In genomic region chr6:105272783-105273182, GRCh38 we compare ENCODE assay signal across 14 cellular contexts.
DNase-seq lines count a peak whose midpoint lies in the region; ATAC-seq, FAIRE-seq and TF ChIP-seq lines count a peak whose summit lies in the region.
"Had no signal": no experiment of that assay in that cellular context is flagged by ENCODE, and none has a peak within 500 bp of the region (broad histone marks: within the 10 kb centered on the region; RNA-seq: fewer than 3 reads in every experiment).

No MANE protein-coding gene starts in this region.

- H3K27me3 ChIP-seq in Caco-2 (replicated peaks; ENCODE audit: control insufficient read depth, insufficient read depth, low read length) (no peaks in the 10 kb centered on the region), IMR-90 (ENCODE audit: control insufficient read depth, insufficient read depth, low read length) (no peaks in the 10 kb centered on the region), H1 (replicated peaks in 1 of 4; ENCODE audit: control insufficient read depth in 3 of 4, extremely low read depth in 1 of 4, insufficient read depth in 3 of 4, low read length in 3 of 4) (no peaks in the 10 kb centered on the region), right lobe of liver (no peaks in the 10 kb centered on the region), esophagus squamous epithelium (no peaks in the 10 kb centered on the region)
- no peaks in the 10 kb centered on the region for H3K27me3 ChIP-seq in CD8-positive, alpha-beta memory T cell (ENCODE audit: insufficient read depth, low read length, poor library complexity, severe bottlenecking)

- WGBS in IMR-90 (ENCODE audit: extremely low coverage in 2 of 2, insufficient read length in 1 of 2), 2 experiments = 0% methylated on average over 1 of the region's 6 CpGs; no CpG with 5 or more reads in 1 of the 2 experiments
- WGBS in H1 (ENCODE audit: extremely low coverage in 1 of 2, insufficient coverage in 1 of 2, insufficient read length in 1 of 2, insufficient replicate concordance in 2 of 2, low coverage in 1 of 2, low lambda C conversion rate in 2 of 2, missing lambda C conversion rate in 1 of 2), 2 experiments = 56% methylated on average over 6 of the region's 6 CpGs; no CpG with 5 or more reads in 1 of the 2 experiments
- WGBS in right lobe of liver (ENCODE audit: insufficient coverage, low coverage, low lambda C conversion rate, missing lambda C conversion rate) = 24% methylated on average over 5 of the region's 6 CpGs
- 19 to 41% methylated on average over 5 to 6 of the region's 6 CpGs for WGBS in esophagus squamous epithelium, 2 donors

- no peaks in the 10 kb centered on the region for H3K79me2 ChIP-seq in H1 (ENCODE audit: control insufficient read depth in 1 of 2, insufficient read depth in 2 of 2, low read length in 2 of 2)

- no peak overlapping the region for H3K56ac ChIP-seq in IMR-90 (ENCODE audit: extremely low read depth, insufficient read depth, low read length)
- H3K56ac ChIP-seq in H1 (replicated peaks; ENCODE audit: insufficient read length, low read depth, low read length) = no peak overlapping the region

- no peak for FAIRE-seq in H1 (lab: Jason Lieb, UNC)

- H3K27me3 Mint-ChIP-seq in Caco-2 (ENCODE audit: insufficient read depth, unreplicated experiment) (no peaks in the 10 kb centered on the region), chondrocyte (ENCODE audit: low read depth) (no peaks in the 10 kb centered on the region)
- no peaks in the 10 kb centered on the region for H3K27me3 Mint-ChIP-seq in CD8-positive, alpha-beta memory T cell
- H3K27me3 Mint-ChIP-seq: CD4-positive, CD25-positive, alpha-beta regulatory T cell; dendritic cell treated with granulocyte-macrophage colony-stimulating factor and Interleukin-4, amounts not matched to agents 40 ng/mL and 50 ng/mL, for 4 days had no signal

- H3K4me1 Mint-ChIP-seq in Caco-2 (ENCODE audit: low read depth, unreplicated experiment) (peaks cover 16% of the 10 kb centered on the region), chondrocyte (ENCODE audit: low read depth) (no peaks in the 10 kb centered on the region)
- peaks cover 0 to 2% (median 0%) of the 10 kb centered on the region in 3 donors for H3K4me1 Mint-ChIP-seq in CD8-positive, alpha-beta memory T cell
- H3K4me1 Mint-ChIP-seq: CD4-positive, CD25-positive, alpha-beta regulatory T cell had no signal

- H4K8ac ChIP-seq in IMR-90 (ENCODE audit: low read depth in 2 of 2, low read length in 2 of 2) = no peak overlapping the region
- no peak overlapping the region for H4K8ac ChIP-seq in H1 (ENCODE audit: extremely low read depth, insufficient read depth, low read length)

- TF ChIP-seq CTCF in Caco-2 (IDR thresholded peaks at IDR 0.05; ENCODE audit: insufficient read depth in 1 of 2, low read depth in 1 of 2, low read length in 1 of 2, severe bottlenecking in 1 of 2, unreplicated experiment in 1 of 2) (no peak), IMR-90 (conservative IDR thresholded peaks at IDR 0.05; ENCODE audit: low read depth, low read length) (no peak), H1 (IDR thresholded peaks at IDR 0.05; ENCODE audit: control extremely low read depth in 1 of 3, insufficient read depth in 1 of 3, low read depth in 1 of 3, low read length in 3 of 3) (no peak), right lobe of liver (IDR thresholded peaks at IDR 0.05) (no peak), chondrocyte (IDR thresholded peaks at IDR 0.05) (no peak), esophagus squamous epithelium (IDR thresholded peaks at IDR 0.05) (no peak)

- H3K4ac ChIP-seq in IMR-90 (ENCODE audit: low read depth, low read length) = no peak overlapping the region
- no peak overlapping the region for H3K4ac ChIP-seq in H1 (replicated peaks; ENCODE audit: insufficient read length, low read depth, low read length)

- no peak overlapping the region for H2BK5ac ChIP-seq in IMR-90 (ENCODE audit: low read depth, low read length, poor library complexity, severe bottlenecking)
- H2BK5ac ChIP-seq in H1 (ENCODE audit: low read depth, low read length) = no peak overlapping the region

- no peak overlapping the region for H2BK12ac ChIP-seq in H1 (ENCODE audit: low read depth, low read length)

- H2BK20ac ChIP-seq in IMR-90 (ENCODE audit: low read depth, low read length) (no peak overlapping the region), H1 (ENCODE audit: low read length) (no peak overlapping the region)

- H3K27ac ChIP-seq in IMR-90 (ENCODE audit: insufficient read depth, low read length) (no peak overlapping the region), H1 (ENCODE audit: low read depth, low read length) (no peak overlapping the region), right lobe of liver (no peak overlapping the region), esophagus squamous epithelium (no peak overlapping the region)
- H3K27ac ChIP-seq in CD8-positive, alpha-beta memory T cell (ENCODE audit: low read depth, low read length) = no peak overlapping the region

- peak; percentile 57 to 70 for DNase-seq in Caco-2
- DNase-seq in IMR-90 = peak; percentile 44
- no peak for DNase-seq in H1 (ENCODE audit: low read depth in 1 of 2, low spot score in 2 of 2)
- DNase-seq in right lobe of liver = no peak
- no peak for DNase-seq in KG1 (lab: John Stamatoyannopoulos, UW)
- no peak for DNase-seq in chondrocyte (ENCODE audit: low spot score)
- no peak for DNase-seq in esophagus squamous epithelium (lab: John Stamatoyannopoulos, UW)
- DNase-seq in CD8-positive, alpha-beta memory T cell = no peak
- DNase-seq: activated T-cell treated with anti-CD3 and anti-CD28 coated beads, Interleukin-2, amount 50 U/mL, for 1 hour; CD4-positive, CD25-positive, alpha-beta regulatory T cell; NCI-H2107 had no signal

- dilution Hi-C loops in IMR-90 (cut with HindIII; ENCODE audit: low sequenced_read_pairs, unreplicated experiment) = no loop called here

- H2BK120ac ChIP-seq in IMR-90 (ENCODE audit: low read depth, low read length) (no peak overlapping the region), H1 (replicated peaks; ENCODE audit: low read depth, low read length) (no peak overlapping the region)

- no peak overlapping the region for H4K91ac ChIP-seq in IMR-90 (ENCODE audit: insufficient read depth, low read depth, low read length)
- no peak overlapping the region for H4K91ac ChIP-seq in H1 (replicated peaks; ENCODE audit: insufficient read length, low read length)

- H3K36me3 Mint-ChIP-seq in Caco-2 (ENCODE audit: insufficient read depth, unreplicated experiment) (peaks cover 26% of the 10 kb centered on the region), chondrocyte (ENCODE audit: low read depth) (peaks cover 20% of the 10 kb centered on the region)
- H3K36me3 Mint-ChIP-seq in CD8-positive, alpha-beta memory T cell = peaks cover 15 to 25% (median 19%) of the 10 kb centered on the region in 3 donors

- H2AFZ ChIP-seq in IMR-90 (replicated peaks; ENCODE audit: low read length, poor library complexity) = peak overlapping the region; percentile 60
- no peak overlapping the region; the same call in none of the 2 replicates for H2AFZ ChIP-seq in H1 (ENCODE audit: low read length)

- H2BK15ac ChIP-seq in IMR-90 (ENCODE audit: low read depth, low read length) (no peak overlapping the region), H1 (ENCODE audit: low read length) (0 out of 2 replicates have a peak overlapping the region, but pooled peaks have one; percentile 4)

- H3K9me3 Mint-ChIP-seq in Caco-2 (ENCODE audit: unreplicated experiment) = no peaks in the 10 kb centered on the region
- no peaks in the 10 kb centered on the region for H3K9me3 Mint-ChIP-seq in chondrocyte (ENCODE audit: low read depth)
- no peaks in the 10 kb centered on the region for H3K9me3 Mint-ChIP-seq in CD8-positive, alpha-beta memory T cell
- H3K9me3 Mint-ChIP-seq: dendritic cell treated with granulocyte-macrophage colony-stimulating factor and Interleukin-4, amounts not matched to agents 40 ng/mL and 50 ng/mL, for 4 days; T-helper 1 cell treated with Interleukin-12 subunit alpha and Interleukin-12 subunit beta and Interleukin-4 antibody, amounts not matched to agents 30 μg/mL and 1 μg/mL, for 36 hours had no signal

- CTCF ChIA-PET in Caco-2 (lab: Charles Lee) = interaction anchor here (1.6 kb wide), 1 partner anchor 185 kb away, joined by 4 read pairs; no protein-coding TSS in a partner anchor
- CTCF ChIA-PET in IMR-90 (lab: Yijun Ruan, JAX) = interaction anchor here (0.7 kb wide), 1 partner anchor 30 kb away, joined by 3 read pairs; no protein-coding TSS in a partner anchor
- CTCF ChIA-PET in H1 (lab: Charles Lee; ENCODE audit: partially characterized antibody) = interaction anchor here (1.0 to 2.5 kb wide), 6 partner anchors 8 to 185 kb away, joined by 3 to 10 read pairs (median 4); no protein-coding TSS in a partner anchor
- CTCF ChIA-PET in CD8-positive, alpha-beta memory T cell (lab: Charles Lee) = no interaction called here

- H3K23ac ChIP-seq in IMR-90 (ENCODE audit: low read depth, low read length) (no peak overlapping the region), H1 (ENCODE audit: insufficient read length) (no peak overlapping the region)

- BruUV-seq in Caco-2 (replicated peaks; lab: Mats Ljungman, UMichigan) (no TSS peak), IMR-90 (replicated peaks; lab: Mats Ljungman, UMichigan) (no TSS peak)

- in situ Hi-C loops in IMR-90 (cut with MboI; ENCODE audit: low sequenced_read_pairs) = no loop called here

- no peaks in the 10 kb centered on the region for H3K9me1 ChIP-seq in IMR-90 (ENCODE audit: insufficient read depth, low read length)

- no peak overlapping the region for H2AK9ac ChIP-seq in IMR-90 (replicated peaks; ENCODE audit: low read depth, low read length, poor library complexity)

- no peak overlapping the region for H3K9ac ChIP-seq in IMR-90 (ENCODE audit: low read depth, low read length)
- no peak overlapping the region; a peak in 1 of 7 replicates for H3K9ac ChIP-seq in H1 (replicated peaks in 1 of 4; ENCODE audit: extremely low read depth in 1 of 4, low read depth in 3 of 4, low read length in 3 of 4)

- no peaks in the 10 kb centered on the region for H3K9me3 ChIP-seq in Caco-2
- H3K9me3 ChIP-seq in IMR-90 (ENCODE audit: control insufficient read depth, insufficient read depth, low read length) = no peaks in the 10 kb centered on the region
- no peaks in the 10 kb centered on the region for H3K9me3 ChIP-seq in H1 (ENCODE audit: insufficient read depth in 2 of 2, low read depth in 1 of 2, low read length in 1 of 2)
- H3K9me3 ChIP-seq in right lobe of liver = no peaks in the 10 kb centered on the region
- H3K9me3 ChIP-seq in esophagus squamous epithelium = no peaks in the 10 kb centered on the region
- H3K9me3 ChIP-seq in CD8-positive, alpha-beta memory T cell (ENCODE audit: low read length) = no peaks in the 10 kb centered on the region

- no peak for TF ChIP-seq EP300 in H1 (IDR thresholded peaks at IDR 0.05; ENCODE audit: borderline replicate concordance in 1 of 2, low read depth in 2 of 2, low read length in 2 of 2)

- H4K20me1 ChIP-seq in IMR-90 (ENCODE audit: insufficient read depth, low read length) = no peaks in the 10 kb centered on the region
- no peaks in the 10 kb centered on the region for H4K20me1 ChIP-seq in H1 (replicated peaks in 1 of 2; ENCODE audit: control insufficient read depth in 1 of 2, insufficient read depth in 2 of 2, low read length in 2 of 2)

- H3K27ac Mint-ChIP-seq in Caco-2 (ENCODE audit: unreplicated experiment) = no peak overlapping the region
- no peak overlapping the region for H3K27ac Mint-ChIP-seq in chondrocyte (ENCODE audit: unreplicated experiment)
- no peak overlapping the region for H3K27ac Mint-ChIP-seq in CD8-positive, alpha-beta memory T cell
- H3K27ac Mint-ChIP-seq: dendritic cell treated with granulocyte-macrophage colony-stimulating factor and Interleukin-4, amounts not matched to agents 40 ng/mL and 50 ng/mL, for 4 days; T-helper 1 cell treated with Interleukin-12 subunit alpha and Interleukin-12 subunit beta and Interleukin-4 antibody, amounts not matched to agents 30 μg/mL and 1 μg/mL, for 36 hours had no signal

- POLR2A ChIA-PET in Caco-2 (lab: Charles Lee) = no interaction called here
- POLR2A ChIA-PET in IMR-90 (lab: Charles Lee; ENCODE audit: unreplicated experiment) = no interaction called here
- POLR2A ChIA-PET in H1 (lab: Charles Lee; ENCODE audit: partially characterized antibody) = interaction anchor here (0.9 kb wide), 1 partner anchor 95 kb away, joined by 3 read pairs; no protein-coding TSS in a partner anchor
- POLR2A ChIA-PET in CD8-positive, alpha-beta memory T cell (lab: Charles Lee) = no interaction called here

- no peak overlapping the region for H3K14ac ChIP-seq in IMR-90 (replicated peaks; ENCODE audit: low read depth, low read length)
- no peak overlapping the region for H3K14ac ChIP-seq in H1 (ENCODE audit: insufficient read length)

- no peak overlapping the region for H3K4me3 ChIP-seq in Caco-2 (ENCODE audit: low read depth, low read length)
- no peak overlapping the region for H3K4me3 ChIP-seq in IMR-90 (ENCODE audit: insufficient read depth, low read depth, low read length)
- no peak overlapping the region for H3K4me3 ChIP-seq in H1 (ENCODE audit: extremely low read depth in 1 of 4, insufficient read depth in 2 of 4, low read depth in 3 of 4, low read length in 4 of 4)
- no peak overlapping the region for H3K4me3 ChIP-seq in right lobe of liver
- H3K4me3 ChIP-seq in esophagus squamous epithelium = no peak overlapping the region
- H3K4me3 ChIP-seq in CD8-positive, alpha-beta memory T cell (ENCODE audit: low read length) = no peak overlapping the region

- H3K4me2 ChIP-seq in IMR-90 (ENCODE audit: low read depth, low read length) = no peak overlapping the region
- no peak overlapping the region for H3K4me2 ChIP-seq in H1 (ENCODE audit: insufficient read depth in 1 of 2, low read depth in 2 of 2, low read length in 2 of 2)

- H3K79me1 ChIP-seq in IMR-90 (ENCODE audit: low read depth in 1 of 2, low read length in 2 of 2) (no peaks in the 10 kb centered on the region), H1 (ENCODE audit: low read depth, low read length) (no peaks in the 10 kb centered on the region)

- TF ChIP-seq POLR2A in IMR-90 (IDR thresholded peaks at IDR 0.05; ENCODE audit: low read depth, low read length) = no peak
- no peak for TF ChIP-seq POLR2A in H1 (IDR thresholded peaks at IDR 0.05; ENCODE audit: control extremely low read depth in 1 of 2, low read depth in 2 of 2, low read length in 2 of 2)
- no peak for TF ChIP-seq POLR2A in right lobe of liver (IDR thresholded peaks at IDR 0.05)
- no peak for TF ChIP-seq POLR2A in esophagus squamous epithelium (IDR thresholded peaks at IDR 0.05)

- TF ChIP-seq RAD21 in IMR-90 (IDR thresholded peaks at IDR 0.05; ENCODE audit: low read length) (no peak), H1 (IDR thresholded peaks at IDR 0.05 in 1 of 2, conservative IDR thresholded peaks at IDR 0.05 in 1 of 2; ENCODE audit: low read depth in 2 of 2, low read length in 2 of 2) (0 out of 4 replicates have a peak, but pooled peaks of 1 of the 2 experiments have one; percentile 8)

- no peak overlapping the region for H4K5ac ChIP-seq in IMR-90 (ENCODE audit: low read depth, low read length)
- H4K5ac ChIP-seq in H1 (ENCODE audit: insufficient read length, low read depth, low read length) = no peak overlapping the region

- intact Hi-C loops in Caco-2 (cut with micrococcal nuclease; ENCODE audit: unreplicated experiment) (loop anchor here (5.0 kb wide), 2 partner anchors 135 to 185 kb away; a partner anchor contains a TSS), IMR-90 (cut with micrococcal nuclease) (no loop called here), right lobe of liver (cut with DNase I) (no loop called here), esophagus squamous epithelium (cut with DNase I) (no loop called here)

- no peaks in the 10 kb centered on the region for H3K23me2 ChIP-seq in H1 (ENCODE audit: low read depth, low read length)

- H3K36me3 ChIP-seq in Caco-2 (ENCODE audit: control insufficient read depth, insufficient read depth, low read length) (no peaks in the 10 kb centered on the region; the same call in 1 of the 2 replicates), IMR-90 (ENCODE audit: control insufficient read depth, insufficient read depth, low read length) (peaks cover 2% of the 10 kb centered on the region), H1 (ENCODE audit: control insufficient read depth in 2 of 4, insufficient read depth in 4 of 4, low read length in 3 of 4) (peaks cover 0 to 4% (median 3%) of the 10 kb centered on the region in 4 experiments; a peak in 5 of 8 replicates), right lobe of liver (peaks cover 0 to 15% (median 9%) of the 10 kb centered on the region in 4 donors), esophagus squamous epithelium (peaks cover 0 to 24% (median 6%) of the 10 kb centered on the region in 3 donors)
- H3K36me3 ChIP-seq in CD8-positive, alpha-beta memory T cell (ENCODE audit: insufficient read depth, low read length) = no peaks in the 10 kb centered on the region

- H2AK5ac ChIP-seq in IMR-90 (ENCODE audit: low read depth, low read length) (no peak overlapping the region), H1 (ENCODE audit: low read depth, low read length) (no peak overlapping the region)

- H3K18ac ChIP-seq in IMR-90 (ENCODE audit: low read depth, low read length) (no peak overlapping the region), H1 (ENCODE audit: extremely low read depth, low read length) (no peak overlapping the region)

- H3K4me3 Mint-ChIP-seq in Caco-2 (ENCODE audit: unreplicated experiment) = no peak overlapping the region
- no peak overlapping the region for H3K4me3 Mint-ChIP-seq in chondrocyte (ENCODE audit: unreplicated experiment)
- H3K4me3 Mint-ChIP-seq in CD8-positive, alpha-beta memory T cell = no peak overlapping the region
- H3K4me3 Mint-ChIP-seq: CD4-positive, CD25-positive, alpha-beta regulatory T cell; dendritic cell treated with granulocyte-macrophage colony-stimulating factor and Interleukin-4, amounts not matched to agents 40 ng/mL and 50 ng/mL, for 4 days; T-helper 1 cell treated with Interleukin-12 subunit alpha and Interleukin-12 subunit beta and Interleukin-4 antibody, amounts not matched to agents 30 μg/mL and 1 μg/mL, for 36 hours had no signal

- H3K4me1 ChIP-seq in Caco-2 (peaks cover 15% of the 10 kb centered on the region), IMR-90 (ENCODE audit: control insufficient read depth, insufficient read depth, low read length) (peaks cover 4% of the 10 kb centered on the region; the same call in 1 of the 2 replicates), H1 (replicated peaks in 1 of 4; ENCODE audit: control insufficient read depth in 3 of 4, insufficient read depth in 4 of 4, low read length in 3 of 4) (peaks cover 0 to 4% (median 3%) of the 10 kb centered on the region in 4 experiments; a peak in 3 of 7 replicates), right lobe of liver (peaks cover 0 to 7% (median 0%) of the 10 kb centered on the region in 4 donors), esophagus squamous epithelium (no peaks in the 10 kb centered on the region)
- H3K4me1 ChIP-seq in CD8-positive, alpha-beta memory T cell (ENCODE audit: insufficient read depth, low read length) = no peaks in the 10 kb centered on the region

- ATAC-seq in IMR-90 (ENCODE audit: low read depth) = peak; percentile 61
- ATAC-seq in right lobe of liver = peak; percentile 65 to 74 (median 66)
- ATAC-seq: sciatic nerve had no signal

Comparison
In these comparisons a context has a peak if more than half of its experiments do, and no peak if none do; other contexts are left out.
1. DNase-seq: peak in Caco-2 (2 of 2) and IMR-90 (single experiment); none in H1 (0 of 2), right lobe of liver (0 of 3), KG1 (single experiment), chondrocyte (single experiment), esophagus squamous epithelium (single experiment) and CD8-positive, alpha-beta memory T cell (0 of 5).